In the genomic region with DNA sequence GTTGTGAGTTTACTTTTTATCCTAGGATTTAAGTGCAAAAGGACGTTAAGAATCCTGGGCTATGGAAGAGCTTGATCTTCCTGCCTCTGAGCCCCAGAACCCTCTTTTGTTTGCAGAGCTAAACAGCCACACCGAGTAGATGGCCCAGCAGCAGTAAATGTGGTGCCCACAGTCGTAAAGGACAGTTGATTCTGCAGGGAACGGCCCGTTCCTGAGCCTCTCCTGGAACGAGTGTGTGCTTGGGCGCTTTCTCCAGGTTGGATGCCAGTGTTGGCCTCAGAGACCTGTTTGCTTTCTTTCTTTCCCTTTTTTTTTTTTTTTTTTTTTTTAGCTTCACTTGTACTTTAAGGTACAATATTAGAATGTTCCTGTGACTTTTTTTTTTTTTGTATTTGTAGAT, we compare ENCODE assay signal across 1 cellular context.
TF ChIP-seq lines count a peak whose summit lies in the region.

No MANE protein-coding gene starts in this region.

TF ChIP-seq in HepG2, 621 proteins besides CTCF, POLR2A, EP300 and RAD21:
- TF ChIP-seq ZNF143 (CRISPR knock-in tag; IDR thresholded peaks at IDR 0.05) (no peak), ARNT (IDR thresholded peaks at IDR 0.05) (no peak), PCBP2 (optimal IDR thresholded peaks at IDR 0.05; ENCODE audit: low read depth, low read length, poor library complexity, severe bottlenecking) (no peak), ZNF232 (CRISPR knock-in tag; IDR thresholded peaks at IDR 0.05; ENCODE audit: borderline replicate concordance) (no peak), ZNF746 (CRISPR knock-in tag; IDR thresholded peaks at IDR 0.05) (no peak), MTF1 (CRISPR knock-in tag; IDR thresholded peaks at IDR 0.05) (no peak)
- TF ChIP-seq, protein P1, sequence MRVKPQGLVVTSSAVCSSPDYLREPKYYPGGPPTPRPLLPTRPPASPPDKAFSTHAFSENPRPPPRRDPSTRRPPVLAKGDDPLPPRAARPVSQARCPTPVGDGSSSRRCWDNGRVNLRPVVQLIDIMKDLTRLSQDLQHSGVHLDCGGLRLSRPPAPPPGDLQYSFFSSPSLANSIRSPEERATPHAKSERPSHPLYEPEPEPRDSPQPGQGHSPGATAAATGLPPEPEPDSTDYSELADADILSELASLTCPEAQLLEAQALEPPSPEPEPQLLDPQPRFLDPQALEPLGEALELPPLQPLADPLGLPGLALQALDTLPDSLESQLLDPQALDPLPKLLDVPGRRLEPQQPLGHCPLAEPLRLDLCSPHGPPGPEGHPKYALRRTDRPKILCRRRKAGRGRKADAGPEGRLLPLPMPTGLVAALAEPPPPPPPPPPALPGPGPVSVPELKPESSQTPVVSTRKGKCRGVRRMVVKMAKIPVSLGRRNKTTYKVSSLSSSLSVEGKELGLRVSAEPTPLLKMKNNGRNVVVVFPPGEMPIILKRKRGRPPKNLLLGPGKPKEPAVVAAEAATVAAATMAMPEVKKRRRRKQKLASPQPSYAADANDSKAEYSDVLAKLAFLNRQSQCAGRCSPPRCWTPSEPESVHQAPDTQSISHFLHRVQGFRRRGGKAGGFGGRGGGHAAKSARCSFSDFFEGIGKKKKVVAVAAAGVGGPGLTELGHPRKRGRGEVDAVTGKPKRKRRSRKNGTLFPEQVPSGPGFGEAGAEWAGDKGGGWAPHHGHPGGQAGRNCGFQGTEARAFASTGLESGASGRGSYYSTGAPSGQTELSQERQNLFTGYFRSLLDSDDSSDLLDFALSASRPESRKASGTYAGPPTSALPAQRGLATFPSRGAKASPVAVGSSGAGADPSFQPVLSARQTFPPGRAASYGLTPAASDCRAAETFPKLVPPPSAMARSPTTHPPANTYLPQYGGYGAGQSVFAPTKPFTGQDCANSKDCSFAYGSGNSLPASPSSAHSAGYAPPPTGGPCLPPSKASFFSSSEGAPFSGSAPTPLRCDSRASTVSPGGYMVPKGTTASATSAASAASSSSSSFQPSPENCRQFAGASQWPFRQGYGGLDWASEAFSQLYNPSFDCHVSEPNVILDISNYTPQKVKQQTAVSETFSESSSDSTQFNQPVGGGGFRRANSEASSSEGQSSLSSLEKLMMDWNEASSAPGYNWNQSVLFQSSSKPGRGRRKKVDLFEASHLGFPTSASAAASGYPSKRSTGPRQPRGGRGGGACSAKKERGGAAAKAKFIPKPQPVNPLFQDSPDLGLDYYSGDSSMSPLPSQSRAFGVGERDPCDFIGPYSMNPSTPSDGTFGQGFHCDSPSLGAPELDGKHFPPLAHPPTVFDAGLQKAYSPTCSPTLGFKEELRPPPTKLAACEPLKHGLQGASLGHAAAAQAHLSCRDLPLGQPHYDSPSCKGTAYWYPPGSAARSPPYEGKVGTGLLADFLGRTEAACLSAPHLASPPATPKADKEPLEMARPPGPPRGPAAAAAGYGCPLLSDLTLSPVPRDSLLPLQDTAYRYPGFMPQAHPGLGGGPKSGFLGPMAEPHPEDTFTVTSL (CRISPR knock-in tag; IDR thresholded peaks at IDR 0.05; ENCODE audit: borderline replicate concordance) = no peak
